In the genomic region with DNA sequence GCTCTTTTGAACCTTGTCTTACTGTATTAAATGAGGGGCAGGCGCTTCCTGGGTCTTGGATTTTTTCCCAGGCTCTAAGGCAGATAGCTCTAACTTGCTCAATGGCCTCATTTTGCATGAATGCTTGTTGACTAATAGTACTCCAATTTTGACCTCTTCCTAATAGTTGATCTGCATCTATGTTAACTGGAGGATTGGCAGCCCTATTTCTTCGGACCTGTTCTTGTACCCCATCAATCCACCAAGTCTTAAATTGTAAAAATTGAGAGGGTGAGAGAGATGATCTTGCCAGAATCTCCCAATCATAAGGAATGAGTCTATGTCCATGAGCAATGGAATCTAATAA, we compare ENCODE assay signal across 4 cellular contexts. TPM values are rescaled to one million over a fixed set of nuclear protein-coding genes. Genes with fewer than 3 reads are reported as not detected.
"Had no signal": no experiment of that assay in that cellular context is flagged by ENCODE, and none has a peak within 500 bp of the region (broad histone marks: within the 10 kb centered on the region; RNA-seq: fewer than 3 reads in every experiment).

No MANE protein-coding gene starts in this region.

RNA-seq across cellular contexts. Expression of a gene that starts 48.2 kb away (rescaled TPM):
- total RNA-seq: IMR-90, NCI-H460, Right ventricle myocardium superior, SJSA1 had no signal
